ENCODE assay signal across 1 cellular context in the genomic region with DNA sequence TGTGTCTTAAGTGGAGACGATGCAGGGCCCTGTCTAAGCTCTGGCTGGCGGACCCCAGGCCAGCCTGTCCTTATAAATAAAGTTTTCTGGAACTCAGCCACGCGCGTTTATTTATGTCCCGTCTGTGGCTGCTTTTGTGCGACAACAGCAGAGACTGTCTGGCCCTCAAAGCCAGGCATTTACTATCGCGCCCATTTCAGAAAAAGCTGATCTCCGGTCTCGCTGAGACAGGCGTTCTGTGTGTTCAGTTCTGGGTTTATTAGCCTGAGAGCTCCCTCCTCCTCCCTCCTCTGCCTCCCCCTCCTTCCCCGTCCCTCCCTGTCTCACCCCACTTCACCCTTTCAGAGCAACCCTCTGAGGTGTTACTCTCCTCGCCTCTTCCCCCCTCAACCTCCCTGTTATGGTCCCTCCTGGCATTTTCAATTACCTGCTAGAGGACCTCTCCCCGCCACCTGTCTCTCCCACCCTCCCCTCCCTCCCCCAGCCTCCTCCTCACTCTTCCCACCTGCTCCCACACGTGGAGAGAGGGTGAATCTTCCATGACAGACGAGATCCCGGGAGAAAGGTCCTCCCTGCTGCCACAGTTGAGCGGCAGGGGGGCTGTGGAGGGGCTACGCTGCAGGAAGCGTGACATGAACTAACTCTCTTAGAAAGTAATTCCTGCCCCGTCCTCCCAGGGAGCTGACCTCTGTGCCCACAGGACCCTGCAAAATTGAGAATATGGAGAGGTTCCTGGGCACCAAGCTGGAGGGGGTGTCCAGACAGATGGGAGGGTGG.
TF ChIP-seq lines count a peak whose summit lies in the region.

No MANE protein-coding gene starts in this region.

TF ChIP-seq in HepG2, 621 proteins besides CTCF, POLR2A, EP300 and RAD21:
- TF ChIP-seq, protein P1, sequence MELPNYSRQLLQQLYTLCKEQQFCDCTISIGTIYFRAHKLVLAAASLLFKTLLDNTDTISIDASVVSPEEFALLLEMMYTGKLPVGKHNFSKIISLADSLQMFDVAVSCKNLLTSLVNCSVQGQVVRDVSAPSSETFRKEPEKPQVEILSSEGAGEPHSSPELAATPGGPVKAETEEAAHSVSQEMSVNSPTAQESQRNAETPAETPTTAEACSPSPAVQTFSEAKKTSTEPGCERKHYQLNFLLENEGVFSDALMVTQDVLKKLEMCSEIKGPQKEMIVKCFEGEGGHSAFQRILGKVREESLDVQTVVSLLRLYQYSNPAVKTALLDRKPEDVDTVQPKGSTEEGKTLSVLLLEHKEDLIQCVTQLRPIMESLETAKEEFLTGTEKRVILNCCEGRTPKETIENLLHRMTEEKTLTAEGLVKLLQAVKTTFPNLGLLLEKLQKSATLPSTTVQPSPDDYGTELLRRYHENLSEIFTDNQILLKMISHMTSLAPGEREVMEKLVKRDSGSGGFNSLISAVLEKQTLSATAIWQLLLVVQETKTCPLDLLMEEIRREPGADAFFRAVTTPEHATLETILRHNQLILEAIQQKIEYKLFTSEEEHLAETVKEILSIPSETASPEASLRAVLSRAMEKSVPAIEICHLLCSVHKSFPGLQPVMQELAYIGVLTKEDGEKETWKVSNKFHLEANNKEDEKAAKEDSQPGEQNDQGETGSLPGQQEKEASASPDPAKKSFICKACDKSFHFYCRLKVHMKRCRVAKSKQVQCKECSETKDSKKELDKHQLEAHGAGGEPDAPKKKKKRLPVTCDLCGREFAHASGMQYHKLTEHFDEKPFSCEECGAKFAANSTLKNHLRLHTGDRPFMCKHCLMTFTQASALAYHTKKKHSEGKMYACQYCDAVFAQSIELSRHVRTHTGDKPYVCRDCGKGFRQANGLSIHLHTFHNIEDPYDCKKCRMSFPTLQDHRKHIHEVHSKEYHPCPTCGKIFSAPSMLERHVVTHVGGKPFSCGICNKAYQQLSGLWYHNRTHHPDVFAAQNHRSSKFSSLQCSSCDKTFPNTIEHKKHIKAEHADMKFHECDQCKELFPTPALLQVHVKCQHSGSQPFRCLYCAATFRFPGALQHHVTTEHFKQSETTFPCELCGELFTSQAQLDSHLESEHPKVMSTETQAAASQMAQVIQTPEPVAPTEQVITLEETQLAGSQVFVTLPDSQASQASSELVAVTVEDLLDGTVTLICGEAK (IDR thresholded peaks at IDR 0.05) = no peak
- TF ChIP-seq, protein P1 (CRISPR knock-in tag; IDR thresholded peaks at IDR 0.05) = peak; percentile 51; the same call in 1 of the 2 replicates
- TF ChIP-seq MIXL1 (CRISPR knock-in tag; IDR thresholded peaks at IDR 0.05) = no peak
